ENCODE assay signal across 2 cellular contexts in the genomic region with DNA sequence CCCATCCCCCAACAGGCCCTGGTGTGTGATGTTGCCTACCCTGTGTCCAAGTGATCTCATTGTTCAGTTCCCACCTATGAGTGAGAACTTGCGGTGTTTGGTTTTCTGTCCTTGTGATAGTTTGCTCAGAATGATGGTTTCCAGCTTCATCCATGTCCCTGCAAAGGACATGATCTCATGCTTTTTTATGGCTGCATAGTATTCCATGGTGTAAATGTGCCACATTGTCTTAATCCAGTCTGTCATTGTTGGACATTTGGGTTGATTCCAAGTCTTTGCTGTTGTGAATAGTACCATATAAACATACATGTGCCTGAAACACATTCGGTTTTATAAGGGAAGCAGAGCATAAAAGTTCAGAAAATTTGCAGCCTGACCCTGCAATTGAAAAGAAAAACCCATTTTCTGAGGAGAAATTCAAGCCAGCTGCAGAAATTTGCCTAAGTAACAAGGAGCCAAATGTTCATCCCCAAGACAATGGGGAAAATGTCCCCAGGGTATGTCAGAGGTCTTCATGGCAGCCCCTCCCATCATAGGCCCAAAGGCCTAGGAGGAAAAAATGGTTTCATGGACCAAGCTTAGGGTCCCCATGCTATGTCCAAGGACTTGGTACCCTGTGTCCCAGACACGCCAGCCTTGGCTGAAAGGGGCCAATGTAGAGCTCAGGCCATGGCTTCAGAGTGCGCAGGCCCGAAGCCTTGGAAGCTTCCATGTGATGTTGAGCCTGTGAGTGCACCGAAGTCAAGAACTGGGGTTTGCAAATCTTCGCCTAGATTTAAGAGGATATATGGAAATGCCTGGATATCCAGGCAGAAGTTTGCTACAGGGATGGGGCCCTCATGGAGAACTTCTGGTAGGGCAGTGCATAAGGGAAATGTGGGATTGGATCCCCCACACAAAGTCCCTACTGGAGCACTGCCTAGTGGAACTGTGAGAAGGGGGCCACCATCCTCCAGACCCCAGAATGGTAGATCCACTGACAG. TPM values are rescaled to one million over a fixed set of nuclear protein-coding genes. Genes with fewer than 3 reads are reported as not detected.
"Had no signal": no experiment of that assay in that cellular context is flagged by ENCODE, and none has a peak within 500 bp of the region (broad histone marks: within the 10 kb centered on the region; RNA-seq: fewer than 3 reads in every experiment).

No MANE protein-coding gene starts in this region.

RNA-seq across cellular contexts. Expression of gene MIPOL1, which starts 8.2 kb away (rescaled TPM):
- total RNA-seq: natural killer cell treated with Interleukin-12 subunit alpha and Interleukin-12 subunit beta and Interleukin-15 and Interleukin-18, amount 100 ng/mL, for 72 hours had no signal

RNA-seq across cellular contexts. Expression of gene SLC25A21, which starts 33.5 kb away (rescaled TPM):
- total RNA-seq: natural killer cell treated with Interleukin-12 subunit alpha and Interleukin-12 subunit beta and Interleukin-15 and Interleukin-18, amount 100 ng/mL, for 72 hours; smooth muscle cell had no signal
